ENCODE assay signal across 8 cellular contexts in genomic region chr5:43075319-43076293, GRCh38. TPM values are rescaled to one million over a fixed set of nuclear protein-coding genes. Genes with fewer than 3 reads are reported as not detected.
DNase-seq lines count a peak whose midpoint lies in the region; ATAC-seq and TF ChIP-seq lines count a peak whose summit lies in the region.
"Had no signal": no experiment of that assay in that cellular context is flagged by ENCODE, and none has a peak within 500 bp of the region (broad histone marks: within the 10 kb centered on the region; RNA-seq: fewer than 3 reads in every experiment).

No MANE protein-coding gene starts in this region.

- in situ Hi-C loops in gastrocnemius medialis (cut with MboI; ENCODE audit: low sequenced_read_pairs in 4 of 4) (loop anchor here in 1 of 4 donors (25.0 kb wide), 1 partner anchor 237 kb away; the partner anchor contains the start of gene HMGCS1), ACHN (cut with HindIII; ENCODE audit: low pct_ligation_motif_present, low pct_unique_long_range_greater_than_20kb, low sequenced_read_pairs) (no loop called here)

- H3K27me3 Mint-ChIP-seq in glutamatergic neuron (ENCODE audit: unreplicated experiment): peaks cover 5% of the 10 kb centered on the region

- peak; percentile 73 for DNase-seq in LHCN-M2 (ENCODE audit: low read depth)
- DNase-seq in glutamatergic neuron: no peak
- peak in 1 of 2 donors; percentile 58 for DNase-seq in gastrocnemius medialis
- no peak for DNase-seq in NCI-H526 (lab: John Stamatoyannopoulos, UW)
- no peak for DNase-seq in ACHN
- DNase-seq: SJCRH30 had no signal

- H3K4me3 ChIP-seq in gastrocnemius medialis: no peak overlapping the region
- H3K4me3 ChIP-seq: SJCRH30 had no signal

- H3K4me1 ChIP-seq in gastrocnemius medialis: peaks cover 11 to 17% of the 10 kb centered on the region in 2 donors
- H3K4me1 ChIP-seq: SJCRH30 had no signal

- H3K36me3 Mint-ChIP-seq in glutamatergic neuron (ENCODE audit: unreplicated experiment): peaks cover 19% of the 10 kb centered on the region

- TF ChIP-seq CTCF in VCaP (conservative IDR thresholded peaks at IDR 0.05) (no peak), glutamatergic neuron (IDR thresholded peaks at IDR 0.05; ENCODE audit: partially characterized antibody, unreplicated experiment) (no peak), gastrocnemius medialis (IDR thresholded peaks at IDR 0.05 in 4 of 5, conservative IDR thresholded peaks at IDR 0.05 in 1 of 5) (no peak)

- peaks cover 0 to 20% of the 10 kb centered on the region in 2 donors for H3K36me3 ChIP-seq in gastrocnemius medialis

- peak overlapping the region; percentile 84 for H3K27ac ChIP-seq in VCaP
- H3K27ac ChIP-seq in gastrocnemius medialis: peak overlapping the region; percentile 48 to 84 (median 69)
- H3K27ac ChIP-seq: SJCRH30 had no signal

- H3K9me3 ChIP-seq in gastrocnemius medialis: no peaks in the 10 kb centered on the region
- H3K9me3 ChIP-seq: SJCRH30 had no signal

- H3K4me3 Mint-ChIP-seq in glutamatergic neuron (ENCODE audit: unreplicated experiment): peak overlapping the region; percentile 57

- H3K27ac Mint-ChIP-seq in glutamatergic neuron (ENCODE audit: unreplicated experiment): no peak overlapping the region

- H3K9me3 Mint-ChIP-seq in glutamatergic neuron (ENCODE audit: unreplicated experiment): peaks cover 4% of the 10 kb centered on the region

- peak; percentile 50 to 73 for ATAC-seq in gastrocnemius medialis
- ATAC-seq in HG03095 (IDR thresholded peaks at IDR 0.05; ENCODE audit: unreplicated experiment): no peak

- intact Hi-C loops in gastrocnemius medialis (cut with DNase I; ENCODE audit: low total_unique reads): loop anchor here (10.0 kb wide), 2 partner anchors 119 to 309 kb away; partner anchors contain the start of gene NIM1K

- TF ChIP-seq POLR2A in gastrocnemius medialis (IDR thresholded peaks at IDR 0.05): no peak

- H3K27me3 ChIP-seq in gastrocnemius medialis: no peaks in the 10 kb centered on the region
- H3K27me3 ChIP-seq: SJCRH30 had no signal

- H3K4me1 Mint-ChIP-seq in glutamatergic neuron (ENCODE audit: low read depth, unreplicated experiment): peaks cover 7% of the 10 kb centered on the region

RNA-seq across cellular contexts. Expression of gene ANXA2R, which starts 35.5 kb away (rescaled TPM):
- total RNA-seq in LHCN-M2 (2014; rRNA removed) (1.7 and 2.6 TPM in 2 replicates), glutamatergic neuron (ENCODE audit: unreplicated experiment) (1.6 TPM), gastrocnemius medialis (1 to 10 TPM; 1.1 to 3.3 (median 1.4) TPM)
- polyA plus RNA-seq in LHCN-M2 (2012): 1.5 TPM

RNA-seq across cellular contexts. Expression of gene ZNF131, which starts 45.1 kb away (rescaled TPM):
- total RNA-seq in LHCN-M2 (2014; rRNA removed) (34.5 and 40.5 TPM in 2 replicates), glutamatergic neuron (ENCODE audit: unreplicated experiment) (42.9 TPM), gastrocnemius medialis (10 to 100 TPM; 16.4 to 44.6 (median 18.7) TPM)
- polyA plus RNA-seq in LHCN-M2 (2012): 17.1 TPM
